Comparison of ENCODE assay signal across 13 cellular contexts in genomic region chr11:117885777-117886176, GRCh38. TPM values are rescaled to one million over a fixed set of nuclear protein-coding genes. Genes with fewer than 3 reads are reported as not detected.
A peak's percentile ranks its signal among the peaks of the same experiment; 100 is the strongest.
DNase-seq lines count a peak whose midpoint lies in the region; ATAC-seq and TF ChIP-seq lines count a peak whose summit lies in the region.
"Had no signal": no experiment of that assay in that cellular context is flagged by ENCODE, and none has a peak within 500 bp of the region (broad histone marks: within the 10 kb centered on the region; RNA-seq: fewer than 3 reads in every experiment).

No MANE protein-coding gene starts in this region.

- H3K9me2 ChIP-seq in OCI-LY7 (ENCODE audit: insufficient read depth, low read length), result no peaks in the 10 kb centered on the region
- H3K9me2 ChIP-seq in GM23338 (ENCODE audit: insufficient read depth), result no peaks in the 10 kb centered on the region

- BruUV-seq in OCI-LY7 (replicated peaks; lab: Mats Ljungman, UMichigan), result no TSS peak

- H3K36me3 ChIP-seq in adrenal gland (replicated peaks in 1 of 2), result no peaks in the 10 kb centered on the region
- H3K36me3 ChIP-seq in gastroesophageal sphincter, result no peaks in the 10 kb centered on the region
- no peaks in the 10 kb centered on the region for H3K36me3 ChIP-seq in spleen
- no peaks in the 10 kb centered on the region for H3K36me3 ChIP-seq in OCI-LY7 (ENCODE audit: insufficient read depth, low read length)
- no peaks in the 10 kb centered on the region for H3K36me3 ChIP-seq in GM23338 (ENCODE audit: insufficient read depth)

- H3K27ac ChIP-seq in adrenal gland (peak overlapping the region; percentile 55 to 88 (median 60)), gastroesophageal sphincter (peak overlapping the region; percentile 40 to 87 (median 84)), spleen (peak overlapping the region; percentile 48 to 80 (median 70)), OCI-LY7 (ENCODE audit: low read depth, low read length, poor library complexity, severe bottlenecking) (no peak overlapping the region), GM23338 (ENCODE audit: low read depth) (no peak overlapping the region)

- H3K27ac Mint-ChIP-seq in mesothelial cell of epicardium, result peak overlapping the region; percentile 84
- no peak overlapping the region for H3K27ac Mint-ChIP-seq in GM23338
- H3K27ac Mint-ChIP-seq: activated naive CD8-positive, alpha-beta T cell treated with anti-CD3 and anti-CD28 coated beads, Interleukin-2, amount 10 ng/mL, durations not matched to agents 7 days and 5 days had no signal

- H2AFZ ChIP-seq in OCI-LY7 (ENCODE audit: low read length) (no peak overlapping the region), GM23338 (no peak overlapping the region)

- H3K4me3 ChIP-seq in adrenal gland (no peak overlapping the region), gastroesophageal sphincter (peak overlapping the region; percentile 6 to 35), spleen (peak overlapping the region in 1 of 8 donors; percentile 8), OCI-LY7 (ENCODE audit: low read depth, low read length, poor library complexity, severe bottlenecking) (no peak overlapping the region), GM23338 (no peak overlapping the region)

- peak; percentile 82 for ATAC-seq in gastroesophageal sphincter
- ATAC-seq in GM19455 (IDR thresholded peaks at IDR 0.05; ENCODE audit: unreplicated experiment), result no peak
- no peak for ATAC-seq in GM23338

- H3K27me3 Mint-ChIP-seq in mesothelial cell of epicardium (ENCODE audit: low read depth) (peaks cover 3% of the 10 kb centered on the region), GM23338 (ENCODE audit: insufficient read depth, low read depth, poor library complexity) (no peaks in the 10 kb centered on the region)

- TF ChIP-seq CTCF in adrenal gland (IDR thresholded peaks at IDR 0.05) (no peak), gastroesophageal sphincter (IDR thresholded peaks at IDR 0.05) (no peak), mesothelial cell of epicardium (IDR thresholded peaks at IDR 0.05; ENCODE audit: unreplicated experiment) (no peak), spleen (IDR thresholded peaks at IDR 0.05 in 8 of 11, conservative IDR thresholded peaks at IDR 0.05 in 3 of 11) (no peak), OCI-LY7 (conservative IDR thresholded peaks at IDR 0.05; ENCODE audit: low read length) (no peak), GM23338 (conservative IDR thresholded peaks at IDR 0.05; ENCODE audit: low read depth in 2 of 2) (no peak)

- peak overlapping the region; percentile 57 for H3K4me3 Mint-ChIP-seq in mesothelial cell of epicardium
- H3K4me3 Mint-ChIP-seq in GM23338, result no peak overlapping the region
- H3K4me3 Mint-ChIP-seq: activated naive CD8-positive, alpha-beta T cell treated with anti-CD3 and anti-CD28 coated beads, Interleukin-2, amount 10 ng/mL, durations not matched to agents 7 days and 5 days had no signal

- H4K20me1 ChIP-seq in OCI-LY7 (ENCODE audit: insufficient read depth, low read length) (no peaks in the 10 kb centered on the region), GM23338 (replicated peaks; ENCODE audit: insufficient read depth) (no peaks in the 10 kb centered on the region)

- POLR2A ChIA-PET in OCI-LY7 (lab: Charles Lee), result no interaction called here

- H3K9me3 Mint-ChIP-seq in mesothelial cell of epicardium (peaks cover 10% of the 10 kb centered on the region), GM23338 (no peaks in the 10 kb centered on the region)

- no peak overlapping the region for H3K4me2 ChIP-seq in OCI-LY7 (ENCODE audit: low read length)
- no peak overlapping the region for H3K4me2 ChIP-seq in GM23338

- H3K36me3 Mint-ChIP-seq in mesothelial cell of epicardium, result peaks cover 3% of the 10 kb centered on the region
- H3K36me3 Mint-ChIP-seq in GM23338 (ENCODE audit: low read depth), result no peaks in the 10 kb centered on the region
- H3K36me3 Mint-ChIP-seq: activated naive CD8-positive, alpha-beta T cell treated with anti-CD3 and anti-CD28 coated beads, Interleukin-2, amount 10 ng/mL, durations not matched to agents 7 days and 5 days had no signal

- TF ChIP-seq EP300 in gastroesophageal sphincter (IDR thresholded peaks at IDR 0.05), result no peak

- H3K79me2 ChIP-seq in OCI-LY7 (ENCODE audit: insufficient read depth, low read depth, low read length) (no peaks in the 10 kb centered on the region), GM23338 (replicated peaks; ENCODE audit: insufficient read depth) (no peaks in the 10 kb centered on the region)

- CTCF ChIA-PET in OCI-LY7 (lab: Charles Lee; ENCODE audit: unreplicated experiment), result no interaction called here

- peak; percentile 78 to 98 (median 95) for DNase-seq in adrenal gland
- DNase-seq in mesothelial cell of epicardium (ENCODE audit: low spot score in 2 of 2, unreplicated experiment in 2 of 2), result peak; percentile 61 to 70
- DNase-seq in spleen, result no peak
- no peak for DNase-seq in OCI-LY7 (ENCODE audit: low spot score)
- DNase-seq in GM23338 (ENCODE audit: low spot score), result no peak
- DNase-seq in KG1 (lab: John Stamatoyannopoulos, UW), result no peak
- DNase-seq: activated naive CD8-positive, alpha-beta T cell treated with anti-CD3 and anti-CD28 coated beads, Interleukin-2, amount 10 ng/mL, durations not matched to agents 7 days and 5 days; midbrain; NCI-H1105 treated with DMSO at 0.1 percent for 48 hours; RPMI8226 had no signal

- 16 to 26% (median 19%) methylated on average over 10 to 11 of the region's 11 CpGs for WGBS in adrenal gland, 4 donors
- WGBS in gastroesophageal sphincter (ENCODE audit: low coverage in 1 of 2), 2 donors, result 6 to 28% methylated on average over 3 to 6 of the region's 11 CpGs
- WGBS in spleen, 5 donors, result 56 to 69% (median 66%) methylated on average over 11 of the region's 11 CpGs

- H3K4me1 Mint-ChIP-seq in mesothelial cell of epicardium (peaks cover 53% of the 10 kb centered on the region), GM23338 (peaks cover 17% of the 10 kb centered on the region)

- H3K27me3 ChIP-seq in adrenal gland (no peaks in the 10 kb centered on the region), gastroesophageal sphincter (no peaks in the 10 kb centered on the region), spleen (replicated peaks in 1 of 7) (peaks cover 0 to 16% (median 0%) of the 10 kb centered on the region in 7 donors), GM23338 (ENCODE audit: insufficient read depth) (no peaks in the 10 kb centered on the region)

- intact Hi-C loops in adrenal gland (cut with DNase I), result no loop called here
- intact Hi-C loops in spleen (cut with DNase I; ENCODE audit: low total_unique reads), result no loop called here
- intact Hi-C loops in OCI-LY7 (cut with micrococcal nuclease; ENCODE audit: unreplicated experiment), result no loop called here

- no peaks in the 10 kb centered on the region for H3F3A ChIP-seq in GM23338 (replicated peaks; ENCODE audit: low read depth)

- peak in 1 of 2 donors; percentile 32 for TF ChIP-seq POLR2A in adrenal gland (IDR thresholded peaks at IDR 0.05)
- no peak for TF ChIP-seq POLR2A in gastroesophageal sphincter (IDR thresholded peaks at IDR 0.05)
- TF ChIP-seq POLR2A in spleen (IDR thresholded peaks at IDR 0.05), result peak in 1 of 3 donors; percentile 39

- H3K4me1 ChIP-seq in adrenal gland (replicated peaks in 1 of 2), result peaks cover 13 to 39% of the 10 kb centered on the region in 2 donors
- H3K4me1 ChIP-seq in gastroesophageal sphincter, result peaks cover 0 to 57% (median 16%) of the 10 kb centered on the region in 3 donors
- peaks cover 0 to 13% (median 3%) of the 10 kb centered on the region in 6 donors for H3K4me1 ChIP-seq in spleen
- no peaks in the 10 kb centered on the region for H3K4me1 ChIP-seq in OCI-LY7 (ENCODE audit: insufficient read depth, low read length, poor library complexity, severe bottlenecking)
- H3K4me1 ChIP-seq in GM23338 (ENCODE audit: insufficient read depth), result peaks cover 6% of the 10 kb centered on the region; the same call in 1 of the 2 replicates

- H3K9me3 ChIP-seq in adrenal gland (replicated peaks in 1 of 3), result no peaks in the 10 kb centered on the region
- no peaks in the 10 kb centered on the region for H3K9me3 ChIP-seq in gastroesophageal sphincter
- H3K9me3 ChIP-seq in spleen, result peaks cover 0 to 9% (median 0%) of the 10 kb centered on the region in 8 donors
- no peaks in the 10 kb centered on the region for H3K9me3 ChIP-seq in OCI-LY7 (ENCODE audit: low read length)

TF ChIP-seq in GM23338, 12 proteins besides CTCF, POLR2A, EP300 and RAD21 (continues in another document):
- TF ChIP-seq NANOG (IDR thresholded peaks at IDR 0.05; ENCODE audit: borderline replicate concordance), result no peak
- TF ChIP-seq ZNF331 (CRISPR knock-in tag; IDR thresholded peaks at IDR 0.05; ENCODE audit: low read depth), result no peak
- no peak for TF ChIP-seq EZH2phosphoT487 (IDR thresholded peaks at IDR 0.05; ENCODE audit: unreplicated experiment)
- TF ChIP-seq ETS1 (IDR thresholded peaks at IDR 0.05), result no peak

RNA-seq across cellular contexts. Expression of gene FXYD6, which starts 9.3 kb away (rescaled TPM):
- 100 to 1,000 TPM in 5 of 8 donors, 10 to 100 TPM in 3; 54.4 to 218 (median 104) TPM for total RNA-seq in adrenal gland
- 10 to 100 TPM; 83.2 to 94.4 (median 93.9) TPM for polyA plus RNA-seq in adrenal gland
- 10 to 100 TPM; 28.6 to 76.7 (median 74.4) TPM for total RNA-seq in gastroesophageal sphincter
- total RNA-seq in mesothelial cell of epicardium, result 114 to 125 TPM (median 116 TPM) in 3 replicates
- total RNA-seq in spleen, result 100 to 1,000 TPM in 5 of 7 donors, 10 to 100 TPM in 2; 75.4 to 230 (median 140) TPM
- polyA plus RNA-seq in spleen, result 10 to 100 TPM; 40.8 to 71.5 (median 51.4) TPM
- total RNA-seq in OCI-LY7 (2014; rRNA removed; shearing (Covaris generic)), result not detected in 2 replicates
- total RNA-seq in OCI-LY7 (2022), result not detected in 2 replicates
- 25.6 and 30.7 TPM in 2 replicates for total RNA-seq in GM23338 (2014; rRNA removed; shearing (Covaris generic))
- 21.8 and 26.2 TPM in 2 replicates for polyA plus RNA-seq in GM23338 (2016; fragmentation: Nextera tagmentation; extraction: Ambion mirVana)
- total RNA-seq: NCI-H460 had no signal

RNA-seq across cellular contexts. Expression of gene TMPRSS13, which starts 43.4 kb away (rescaled TPM):
- total RNA-seq in adrenal gland, result 1 to 10 TPM in 1 of 8 donors, under 1 TPM in 7; 0.12 to 1.3 (median 0.56) TPM
- polyA plus RNA-seq in adrenal gland, result 1 to 10 TPM in 1 of 3 donors, under 1 TPM in 2; 0.54 to 1.0 (median 0.84) TPM
- under 1 TPM in 3 of 4 donors, not detected in 1; 0.13 to 0.67 (median 0.31) TPM for total RNA-seq in gastroesophageal sphincter
- 10.4 to 11.3 TPM (median 10.9 TPM) in 3 replicates for total RNA-seq in mesothelial cell of epicardium
- total RNA-seq in spleen, result 1 to 10 TPM in 6 of 7 donors, under 1 TPM in 1; 0.95 to 2.2 (median 1.7) TPM
- polyA plus RNA-seq in spleen, result 1 to 10 TPM; 1.3 to 1.9 (median 1.5) TPM
- total RNA-seq in OCI-LY7 (2014; rRNA removed; shearing (Covaris generic)), result 0.33 and 0.79 TPM in 2 replicates
- total RNA-seq in OCI-LY7 (2022), result 0.85 and 1.1 TPM in 2 replicates
- total RNA-seq in GM23338 (2014; rRNA removed; shearing (Covaris generic)), result 0.08 and 0.31 TPM in 2 replicates
- 0.10 TPM in 1 of 2 replicates, not detected in the other for polyA plus RNA-seq in GM23338 (2016; fragmentation: Nextera tagmentation; extraction: Ambion mirVana)
- total RNA-seq: NCI-H460 had no signal

Comparison
In these comparisons a context has a peak if more than half of its experiments do, and no peak if none do; other contexts are left out.
1. DNase-seq: peak in adrenal gland (7 of 7) and mesothelial cell of epicardium (2 of 2); none in spleen (single experiment), OCI-LY7 (single experiment), GM23338 (single experiment) and KG1 (single experiment).
2. H3K27ac ChIP-seq: peak in adrenal gland (5 of 5), gastroesophageal sphincter (4 of 4) and spleen (8 of 8); none in OCI-LY7 (single experiment) and GM23338 (single experiment).
3. H3K4me3 ChIP-seq: peak in gastroesophageal sphincter (2 of 2); none in adrenal gland (0 of 4), OCI-LY7 (single experiment) and GM23338 (single experiment).
4. RNA of gene FXYD6, which starts 9.3 kb away (total RNA-seq): 75.4 to 230 TPM in spleen, 114 to 125 TPM in mesothelial cell of epicardium, 54.4 to 218 TPM in adrenal gland, 28.6 to 76.7 TPM in gastroesophageal sphincter and 25.6 to 30.7 TPM in GM23338; not detected in OCI-LY7; every median in the first group is over 10 times any median in the second.